In genomic region chr20:2986466-2986865, GRCh38 we compare ENCODE assay signal across 1 cellular context.
TF ChIP-seq lines count a peak whose summit lies in the region.

No MANE protein-coding gene starts in this region.

TF ChIP-seq in GM23338, 12 proteins besides CTCF, POLR2A, EP300 and RAD21 (continued from another document):
- TF ChIP-seq, protein P1, sequence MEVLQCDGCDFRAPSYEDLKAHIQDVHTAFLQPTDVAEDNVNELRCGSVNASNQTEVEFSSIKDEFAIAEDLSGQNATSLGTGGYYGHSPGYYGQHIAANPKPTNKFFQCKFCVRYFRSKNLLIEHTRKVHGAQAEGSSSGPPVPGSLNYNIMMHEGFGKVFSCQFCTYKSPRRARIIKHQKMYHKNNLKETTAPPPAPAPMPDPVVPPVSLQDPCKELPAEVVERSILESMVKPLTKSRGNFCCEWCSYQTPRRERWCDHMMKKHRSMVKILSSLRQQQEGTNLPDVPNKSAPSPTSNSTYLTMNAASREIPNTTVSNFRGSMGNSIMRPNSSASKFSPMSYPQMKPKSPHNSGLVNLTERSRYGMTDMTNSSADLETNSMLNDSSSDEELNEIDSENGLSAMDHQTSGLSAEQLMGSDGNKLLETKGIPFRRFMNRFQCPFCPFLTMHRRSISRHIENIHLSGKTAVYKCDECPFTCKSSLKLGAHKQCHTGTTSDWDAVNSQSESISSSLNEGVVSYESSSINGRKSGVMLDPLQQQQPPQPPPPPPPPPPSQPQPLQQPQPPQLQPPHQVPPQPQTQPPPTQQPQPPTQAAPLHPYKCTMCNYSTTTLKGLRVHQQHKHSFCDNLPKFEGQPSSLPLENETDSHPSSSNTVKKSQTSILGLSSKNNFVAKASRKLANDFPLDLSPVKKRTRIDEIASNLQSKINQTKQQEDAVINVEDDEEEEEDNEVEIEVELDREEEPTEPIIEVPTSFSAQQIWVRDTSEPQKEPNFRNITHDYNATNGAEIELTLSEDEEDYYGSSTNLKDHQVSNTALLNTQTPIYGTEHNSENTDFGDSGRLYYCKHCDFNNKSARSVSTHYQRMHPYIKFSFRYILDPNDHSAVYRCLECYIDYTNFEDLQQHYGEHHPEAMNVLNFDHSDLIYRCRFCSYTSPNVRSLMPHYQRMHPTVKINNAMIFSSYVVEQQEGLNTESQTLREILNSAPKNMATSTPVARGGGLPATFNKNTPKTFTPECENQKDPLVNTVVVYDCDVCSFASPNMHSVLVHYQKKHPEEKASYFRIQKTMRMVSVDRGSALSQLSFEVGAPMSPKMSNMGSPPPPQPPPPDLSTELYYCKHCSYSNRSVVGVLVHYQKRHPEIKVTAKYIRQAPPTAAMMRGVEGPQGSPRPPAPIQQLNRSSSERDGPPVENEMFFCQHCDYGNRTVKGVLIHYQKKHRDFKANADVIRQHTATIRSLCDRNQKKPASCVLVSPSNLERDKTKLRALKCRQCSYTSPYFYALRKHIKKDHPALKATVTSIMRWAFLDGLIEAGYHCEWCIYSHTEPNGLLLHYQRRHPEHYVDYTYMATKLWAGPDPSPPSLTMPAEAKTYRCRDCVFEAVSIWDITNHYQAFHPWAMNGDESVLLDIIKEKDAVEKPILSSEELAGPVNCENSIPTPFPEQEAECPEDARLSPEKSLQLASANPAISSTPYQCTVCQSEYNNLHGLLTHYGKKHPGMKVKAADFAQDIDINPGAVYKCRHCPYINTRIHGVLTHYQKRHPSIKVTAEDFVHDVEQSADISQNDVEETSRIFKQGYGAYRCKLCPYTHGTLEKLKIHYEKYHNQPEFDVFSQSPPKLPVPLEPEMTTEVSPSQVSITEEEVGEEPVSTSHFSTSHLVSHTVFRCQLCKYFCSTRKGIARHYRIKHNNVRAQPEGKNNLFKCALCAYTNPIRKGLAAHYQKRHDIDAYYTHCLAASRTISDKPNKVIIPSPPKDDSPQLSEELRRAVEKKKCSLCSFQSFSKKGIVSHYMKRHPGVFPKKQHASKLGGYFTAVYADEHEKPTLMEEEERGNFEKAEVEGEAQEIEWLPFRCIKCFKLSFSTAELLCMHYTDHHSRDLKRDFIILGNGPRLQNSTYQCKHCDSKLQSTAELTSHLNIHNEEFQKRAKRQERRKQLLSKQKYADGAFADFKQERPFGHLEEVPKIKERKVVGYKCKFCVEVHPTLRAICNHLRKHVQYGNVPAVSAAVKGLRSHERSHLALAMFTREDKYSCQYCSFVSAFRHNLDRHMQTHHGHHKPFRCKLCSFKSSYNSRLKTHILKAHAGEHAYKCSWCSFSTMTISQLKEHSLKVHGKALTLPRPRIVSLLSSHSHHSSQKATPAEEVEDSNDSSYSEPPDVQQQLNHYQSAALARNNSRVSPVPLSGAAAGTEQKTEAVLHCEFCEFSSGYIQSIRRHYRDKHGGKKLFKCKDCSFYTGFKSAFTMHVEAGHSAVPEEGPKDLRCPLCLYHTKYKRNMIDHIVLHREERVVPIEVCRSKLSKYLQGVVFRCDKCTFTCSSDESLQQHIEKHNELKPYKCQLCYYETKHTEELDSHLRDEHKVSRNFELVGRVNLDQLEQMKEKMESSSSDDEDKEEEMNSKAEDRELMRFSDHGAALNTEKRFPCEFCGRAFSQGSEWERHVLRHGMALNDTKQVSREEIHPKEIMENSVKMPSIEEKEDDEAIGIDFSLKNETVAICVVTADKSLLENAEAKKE (CRISPR knock-in tag; IDR thresholded peaks at IDR 0.05): no peak
- TF ChIP-seq EZH2 (IDR thresholded peaks at IDR 0.05; ENCODE audit: low read depth, unreplicated experiment): no peak
